13 cellular contexts compared by ENCODE assay signal in the genomic region with DNA sequence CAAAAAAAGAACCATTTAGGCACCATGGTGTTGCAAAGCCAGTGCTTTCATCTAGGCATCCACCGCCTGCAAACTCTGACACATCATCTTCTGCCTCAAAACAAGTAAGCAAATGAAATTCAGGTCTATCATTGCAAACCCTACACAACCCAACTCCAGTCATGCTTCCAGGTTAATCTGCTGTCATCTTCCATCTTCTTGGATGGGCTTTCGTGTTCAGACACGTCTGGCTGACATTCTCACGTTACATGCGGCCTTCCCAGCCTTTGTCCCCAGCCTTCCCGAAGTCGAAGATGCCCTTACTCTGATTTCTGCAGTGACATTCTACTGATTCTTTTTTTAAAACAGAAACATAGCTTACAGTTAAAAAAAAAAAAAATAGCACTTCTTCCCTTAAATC. TPM values are rescaled to one million over a fixed set of nuclear protein-coding genes. Genes with fewer than 3 reads are reported as not detected.
DNase-seq lines count a peak whose midpoint lies in the region; ATAC-seq and TF ChIP-seq lines count a peak whose summit lies in the region.
"Had no signal": no experiment of that assay in that cellular context is flagged by ENCODE, and none has a peak within 500 bp of the region (broad histone marks: within the 10 kb centered on the region; RNA-seq: fewer than 3 reads in every experiment).

No MANE protein-coding gene starts in this region.

- TF ChIP-seq CTCF in MCF 10A (IDR thresholded peaks at IDR 0.05; ENCODE audit: unreplicated experiment) (no peak), breast epithelium (IDR thresholded peaks at IDR 0.05) (no peak), hepatocyte (IDR thresholded peaks at IDR 0.05; ENCODE audit: poor library complexity) (no peak), type B pancreatic cell (conservative IDR thresholded peaks at IDR 0.05) (no peak)

- intact Hi-C loops in MCF 10A (cut with micrococcal nuclease) (no loop called here), breast epithelium (cut with DNase I; ENCODE audit: low total_unique reads) (no loop called here)
- intact Hi-C loops in activated T-helper 1 cell treated with anti-CD3 and anti-CD28 coated beads, Interleukin-12 subunit alpha, Interleukin-12 subunit beta, Interleukin-2, Interleukin-4 antibody, amounts not matched to agents 30 ng/mL and 10 ng/mL and 1 ng/mL, durations not matched to agents 14 hours and 24 hours and 36 hours (cut with micrococcal nuclease), result no loop called here

- 80% methylated on average over 7 of the region's 7 CpGs for WGBS in hepatocyte (ENCODE audit: low lambda C conversion rate, missing lambda C conversion rate)

- H3K4me3 ChIP-seq in breast epithelium (no peak overlapping the region), hepatocyte (no peak overlapping the region)
- H3K4me3 ChIP-seq: SK-N-MC had no signal

- H3K4me1 Mint-ChIP-seq in MCF 10A (ENCODE audit: insufficient read depth, unreplicated experiment), result peaks cover 58% of the 10 kb centered on the region
- peaks cover 84% of the 10 kb centered on the region for H3K4me1 Mint-ChIP-seq in activated T-helper 1 cell treated with anti-CD3 and anti-CD28 coated beads, Interleukin-12 subunit alpha, Interleukin-12 subunit beta, Interleukin-2, Interleukin-4 antibody, amounts not matched to agents 30 ng/mL and 10 ng/mL and 1 ng/mL, durations not matched to agents 14 hours and 24 hours and 36 hours (ENCODE audit: low read depth)
- peaks cover 74% of the 10 kb centered on the region for H3K4me1 Mint-ChIP-seq in type B pancreatic cell (ENCODE audit: unreplicated experiment)

- H3K79me2 ChIP-seq in hepatocyte, result peaks cover 100% of the 10 kb centered on the region

- H3K4me3 Mint-ChIP-seq in MCF 10A (ENCODE audit: unreplicated experiment) (peak overlapping the region; percentile 49), type B pancreatic cell (no peak overlapping the region)
- H3K4me3 Mint-ChIP-seq in activated T-helper 1 cell treated with anti-CD3 and anti-CD28 coated beads, Interleukin-12 subunit alpha, Interleukin-12 subunit beta, Interleukin-2, Interleukin-4 antibody, amounts not matched to agents 30 ng/mL and 10 ng/mL and 1 ng/mL, durations not matched to agents 14 hours and 24 hours and 36 hours, result no peak overlapping the region

- peak overlapping the region; percentile 61 for H3K27ac Mint-ChIP-seq in MCF 10A (ENCODE audit: low read depth, unreplicated experiment)
- peak overlapping the region; percentile 45 for H3K27ac Mint-ChIP-seq in activated T-helper 1 cell treated with anti-CD3 and anti-CD28 coated beads, Interleukin-12 subunit alpha, Interleukin-12 subunit beta, Interleukin-2, Interleukin-4 antibody, amounts not matched to agents 30 ng/mL and 10 ng/mL and 1 ng/mL, durations not matched to agents 14 hours and 24 hours and 36 hours
- peak overlapping the region; percentile 72 for H3K27ac Mint-ChIP-seq in type B pancreatic cell

- no peaks in the 10 kb centered on the region for H3K9me3 Mint-ChIP-seq in MCF 10A (ENCODE audit: unreplicated experiment)
- H3K9me3 Mint-ChIP-seq in activated T-helper 1 cell treated with anti-CD3 and anti-CD28 coated beads, Interleukin-12 subunit alpha, Interleukin-12 subunit beta, Interleukin-2, Interleukin-4 antibody, amounts not matched to agents 30 ng/mL and 10 ng/mL and 1 ng/mL, durations not matched to agents 14 hours and 24 hours and 36 hours, result no peaks in the 10 kb centered on the region
- H3K9me3 Mint-ChIP-seq in type B pancreatic cell, result no peaks in the 10 kb centered on the region

- H3K27me3 Mint-ChIP-seq in MCF 10A (ENCODE audit: insufficient read depth, unreplicated experiment), result no peaks in the 10 kb centered on the region
- no peaks in the 10 kb centered on the region for H3K27me3 Mint-ChIP-seq in activated T-helper 1 cell treated with anti-CD3 and anti-CD28 coated beads, Interleukin-12 subunit alpha, Interleukin-12 subunit beta, Interleukin-2, Interleukin-4 antibody, amounts not matched to agents 30 ng/mL and 10 ng/mL and 1 ng/mL, durations not matched to agents 14 hours and 24 hours and 36 hours (ENCODE audit: insufficient read depth)
- H3K27me3 Mint-ChIP-seq in type B pancreatic cell, result no peaks in the 10 kb centered on the region

- H4K20me1 ChIP-seq in hepatocyte (ENCODE audit: insufficient read depth, poor library complexity, severe bottlenecking), result peaks cover 100% of the 10 kb centered on the region

- peak; percentile 44 for DNase-seq in MCF 10A (ENCODE audit: unreplicated experiment)
- DNase-seq in breast epithelium (ENCODE audit: low spot score in 2 of 2), result no peak
- no peak for DNase-seq in activated T-helper 1 cell treated with anti-CD3 and anti-CD28 coated beads, Interleukin-12 subunit alpha, Interleukin-12 subunit beta, Interleukin-2, Interleukin-4 antibody, amounts not matched to agents 30 ng/mL and 10 ng/mL and 1 ng/mL, durations not matched to agents 14 hours and 24 hours and 36 hours (ENCODE audit: low spot score)
- DNase-seq in hepatocyte (ENCODE audit: low spot score), result no peak
- no peak for DNase-seq in type B pancreatic cell (ENCODE audit: extremely low spot score, unreplicated experiment)
- DNase-seq in NCI-H82 treated with DMSO at 0.1 percent for 48 hours (lab: John Stamatoyannopoulos, UW; ENCODE audit: unreplicated experiment), result no peak
- DNase-seq in AG08396 (ENCODE audit: low spot score), result no peak
- no peak for DNase-seq in left lobe of liver (ENCODE audit: low spot score)
- DNase-seq: activated CD8-positive, alpha-beta memory T cell treated with anti-CD3 and anti-CD28 coated beads, Interleukin-2, amount 50 U/mL, for 4 hours; DMS79 treated with DMSO at 0.1 percent for 48 hours; NCI-H2081 had no signal

- H3K27ac ChIP-seq in breast epithelium (no peak overlapping the region), hepatocyte (peak overlapping the region; percentile 88)
- H3K27ac ChIP-seq: SK-N-MC, VCaP had no signal

- CTCF ChIA-PET in MCF 10A (lab: Yijun Ruan, JAX), result interaction anchor here (0.7 kb wide), 1 partner anchor 625 kb away, joined by 3 read pairs; a partner anchor contains a TSS

- BruUV-seq in MCF 10A (replicated peaks; lab: Mats Ljungman, UMichigan), result no TSS peak

- no peak for ATAC-seq in left lobe of liver

- H2AFZ ChIP-seq in hepatocyte, result no peak overlapping the region

- H3K27me3 ChIP-seq in breast epithelium, result no peaks in the 10 kb centered on the region
- no peaks in the 10 kb centered on the region for H3K27me3 ChIP-seq in hepatocyte

- no peaks in the 10 kb centered on the region for H3K36me3 ChIP-seq in breast epithelium
- H3K36me3 ChIP-seq in hepatocyte (replicated peaks; ENCODE audit: insufficient read depth, low read depth), result no peaks in the 10 kb centered on the region

- POLR2A ChIA-PET in MCF 10A (lab: Yijun Ruan, JAX), result interaction anchor here (1.1 to 1.9 kb wide), 4 partner anchors 9 to 39 kb away, joined by 3 to 10 read pairs (median 4); a partner anchor contains a TSS

- H3K4me1 ChIP-seq in breast epithelium, result peaks cover 0 to 17% of the 10 kb centered on the region in 2 donors
- H3K4me1 ChIP-seq in hepatocyte (ENCODE audit: insufficient read depth), result peaks cover 63% of the 10 kb centered on the region

- no peaks in the 10 kb centered on the region for H3K9me2 ChIP-seq in hepatocyte (replicated peaks; ENCODE audit: insufficient read depth)

- peak overlapping the region; percentile 51 for H3K4me2 ChIP-seq in hepatocyte

- H3K9me3 ChIP-seq in breast epithelium, result no peaks in the 10 kb centered on the region
- no peaks in the 10 kb centered on the region for H3K9me3 ChIP-seq in hepatocyte (ENCODE audit: low read depth)

- TF ChIP-seq POLR2A in breast epithelium (IDR thresholded peaks at IDR 0.05), result no peak

- H3K36me3 Mint-ChIP-seq in MCF 10A (ENCODE audit: insufficient read depth, unreplicated experiment) (peaks cover 20% of the 10 kb centered on the region), type B pancreatic cell (peaks cover 5% of the 10 kb centered on the region)
- H3K36me3 Mint-ChIP-seq in activated T-helper 1 cell treated with anti-CD3 and anti-CD28 coated beads, Interleukin-12 subunit alpha, Interleukin-12 subunit beta, Interleukin-2, Interleukin-4 antibody, amounts not matched to agents 30 ng/mL and 10 ng/mL and 1 ng/mL, durations not matched to agents 14 hours and 24 hours and 36 hours (ENCODE audit: low read depth), result peaks cover 28% of the 10 kb centered on the region

RNA-seq across cellular contexts. Expression of a gene that starts 8.8 kb away (rescaled TPM):
- total RNA-seq in MCF 10A (2022) (218 and 237 TPM in 2 replicates), breast epithelium (10 to 100 TPM; 64.0 to 79.0 (median 69.2) TPM), hepatocyte (48.7 and 50.6 TPM in 2 replicates), type B pancreatic cell (ENCODE audit: low replicate concordance) (153 and 155 TPM in 2 replicates), left lobe of liver (50.7 TPM)
- 176 and 179 TPM in 2 replicates for total RNA-seq in activated T-helper 1 cell treated with anti-CD3 and anti-CD28 coated beads, Interleukin-12 subunit alpha, Interleukin-12 subunit beta, Interleukin-2, Interleukin-4 antibody, amounts not matched to agents 30 ng/mL and 10 ng/mL and 1 ng/mL, durations not matched to agents 14 hours and 24 hours and 36 hours
- 130 and 135 TPM in 2 replicates for polyA plus RNA-seq in hepatocyte

RNA-seq across cellular contexts. Expression of a gene that starts 26.6 kb away (rescaled TPM):
- total RNA-seq in MCF 10A (2022) (82.4 and 92.3 TPM in 2 replicates), breast epithelium (100 to 1,000 TPM; 104 to 126 (median 118) TPM), hepatocyte (149 and 222 TPM in 2 replicates), type B pancreatic cell (ENCODE audit: low replicate concordance) (120 and 129 TPM in 2 replicates), left lobe of liver (68.1 TPM)
- 106 and 112 TPM in 2 replicates for total RNA-seq in activated T-helper 1 cell treated with anti-CD3 and anti-CD28 coated beads, Interleukin-12 subunit alpha, Interleukin-12 subunit beta, Interleukin-2, Interleukin-4 antibody, amounts not matched to agents 30 ng/mL and 10 ng/mL and 1 ng/mL, durations not matched to agents 14 hours and 24 hours and 36 hours
- polyA plus RNA-seq in hepatocyte, result 108 and 130 TPM in 2 replicates
